ENCODE assay signal across 1 cellular context in genomic region chr20:57450419-57450818, GRCh38.
TF ChIP-seq lines count a peak whose summit lies in the region.

No MANE protein-coding gene starts in this region.

TF ChIP-seq in K562, 482 proteins besides CTCF, POLR2A, EP300 and RAD21 (continued from another document and continues in another):
- TF ChIP-seq CHD1 (IDR thresholded peaks at IDR 0.05; ENCODE audit: low read length) (no peak), SRSF3 (IDR thresholded peaks at IDR 0.05; ENCODE audit: insufficient read depth, low read length) (no peak), ZNF75A (CRISPR knock-in tag; IDR thresholded peaks at IDR 0.05) (no peak), ERF (CRISPR knock-in tag; IDR thresholded peaks at IDR 0.05) (no peak), ETV1 (tag; conservative IDR thresholded peaks at IDR 0.05; ENCODE audit: low read depth) (peak; percentile 84), MYC (IDR thresholded peaks at IDR 0.05; ENCODE audit: low read depth, low read length) (no peak), MYC (CRISPR knock-in tag; IDR thresholded peaks at IDR 0.05; ENCODE audit: borderline replicate concordance, low read depth) (no peak), SP2 (IDR thresholded peaks at IDR 0.05; ENCODE audit: extremely low read depth, low read depth, low read length, poor library complexity, severe bottlenecking) (no peak), NCOR1 (IDR thresholded peaks at IDR 0.05) (peak; percentile 62), ZNF239 (CRISPR knock-in tag; IDR thresholded peaks at IDR 0.05) (no peak), FOXK1 (CRISPR knock-in tag; IDR thresholded peaks at IDR 0.05; ENCODE audit: borderline replicate concordance) (no peak), ADNP (tag; IDR thresholded peaks at IDR 0.05) (no peak), SMARCE1 (IDR thresholded peaks at IDR 0.05) (no peak), SFPQ (IDR thresholded peaks at IDR 0.05; ENCODE audit: low read depth, low read length) (no peak), HES1 (IDR thresholded peaks at IDR 0.05; ENCODE audit: low read depth) (no peak), ZNF140 (CRISPR knock-in tag; IDR thresholded peaks at IDR 0.05) (no peak), NCOA4 (IDR thresholded peaks at IDR 0.05; ENCODE audit: partially characterized antibody) (no peak), PCBP2 (IDR thresholded peaks at IDR 0.05; ENCODE audit: low read depth, low read length, poor library complexity, severe bottlenecking) (no peak), SIN3B (IDR thresholded peaks at IDR 0.05; ENCODE audit: low read depth) (no peak), CREM (IDR thresholded peaks at IDR 0.05; ENCODE audit: low read depth) (peak; percentile 33; the same call in 1 of the 2 replicates), HNRNPLL (IDR thresholded peaks at IDR 0.05; ENCODE audit: low read depth, low read length, poor library complexity, severe bottlenecking) (no peak), ZFP1 (CRISPR knock-in tag; IDR thresholded peaks at IDR 0.05) (no peak), RBM15 (IDR thresholded peaks at IDR 0.05; ENCODE audit: insufficient read depth, low read length) (no peak), ZNF551 (CRISPR knock-in tag; IDR thresholded peaks at IDR 0.05) (no peak), CBFA2T3 (IDR thresholded peaks at IDR 0.05) (peak; percentile 60), MIER1 (IDR thresholded peaks at IDR 0.05; ENCODE audit: low read depth) (no peak), ZBTB1 (CRISPR knock-in tag; IDR thresholded peaks at IDR 0.05; ENCODE audit: borderline replicate concordance, low read depth) (no peak), TAF9B (IDR thresholded peaks at IDR 0.05; ENCODE audit: partially characterized antibody) (no peak), SMAD4 (CRISPR knock-in tag; conservative IDR thresholded peaks at IDR 0.05) (peak; percentile 82), ZNF224 (CRISPR knock-in tag; IDR thresholded peaks at IDR 0.05) (no peak), GATAD2A (IDR thresholded peaks at IDR 0.05) (no peak; the same call in 1 of the 2 replicates), TBL1XR1 (IDR thresholded peaks at IDR 0.05; ENCODE audit: low read length in 2 of 2) (no peak), ILF3 (IDR thresholded peaks at IDR 0.05; ENCODE audit: borderline replicate concordance) (no peak), ZNF507 (tag; conservative IDR thresholded peaks at IDR 0.05) (no peak), CEBPZ (IDR thresholded peaks at IDR 0.05; ENCODE audit: borderline replicate concordance, low read depth, low read length) (no peak), TAF15 (IDR thresholded peaks at IDR 0.05; ENCODE audit: low read depth, low read length) (no peak), SLC30A9 (CRISPR knock-in tag; IDR thresholded peaks at IDR 0.05) (no peak), TRIM24 (IDR thresholded peaks at IDR 0.05) (peak in 1 of 2 experiments; percentile 21; a peak in 1 of 4 replicates), HDAC3 (IDR thresholded peaks at IDR 0.05; ENCODE audit: borderline replicate concordance, partially characterized antibody) (peak; percentile 43), ELK1 (CRISPR knock-in tag; IDR thresholded peaks at IDR 0.05) (no peak), KLF10 (CRISPR knock-in tag; IDR thresholded peaks at IDR 0.05) (no peak), TSHZ1 (CRISPR knock-in tag; IDR thresholded peaks at IDR 0.05) (no peak), NR1H2 (CRISPR knock-in tag; IDR thresholded peaks at IDR 0.05) (no peak), ILK (tag; IDR thresholded peaks at IDR 0.05; ENCODE audit: borderline replicate concordance, low read depth) (no peak), HMG20A (CRISPR knock-in tag; conservative IDR thresholded peaks at IDR 0.05) (no peak), SUPT5H (IDR thresholded peaks at IDR 0.05) (no peak), ZC3H11A (IDR thresholded peaks at IDR 0.05; ENCODE audit: low read depth, low read length) (no peak)
- TF ChIP-seq, protein P1, sequence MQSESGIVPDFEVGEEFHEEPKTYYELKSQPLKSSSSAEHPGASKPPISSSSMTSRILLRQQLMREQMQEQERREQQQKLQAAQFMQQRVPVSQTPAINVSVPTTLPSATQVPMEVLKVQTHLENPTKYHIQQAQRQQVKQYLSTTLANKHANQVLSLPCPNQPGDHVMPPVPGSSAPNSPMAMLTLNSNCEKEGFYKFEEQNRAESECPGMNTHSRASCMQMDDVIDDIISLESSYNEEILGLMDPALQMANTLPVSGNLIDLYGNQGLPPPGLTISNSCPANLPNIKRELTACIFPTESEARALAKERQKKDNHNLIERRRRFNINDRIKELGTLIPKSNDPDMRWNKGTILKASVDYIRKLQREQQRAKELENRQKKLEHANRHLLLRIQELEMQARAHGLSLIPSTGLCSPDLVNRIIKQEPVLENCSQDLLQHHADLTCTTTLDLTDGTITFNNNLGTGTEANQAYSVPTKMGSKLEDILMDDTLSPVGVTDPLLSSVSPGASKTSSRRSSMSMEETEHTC (IDR thresholded peaks at IDR 0.05) = no peak
- TF ChIP-seq, protein P2, sequence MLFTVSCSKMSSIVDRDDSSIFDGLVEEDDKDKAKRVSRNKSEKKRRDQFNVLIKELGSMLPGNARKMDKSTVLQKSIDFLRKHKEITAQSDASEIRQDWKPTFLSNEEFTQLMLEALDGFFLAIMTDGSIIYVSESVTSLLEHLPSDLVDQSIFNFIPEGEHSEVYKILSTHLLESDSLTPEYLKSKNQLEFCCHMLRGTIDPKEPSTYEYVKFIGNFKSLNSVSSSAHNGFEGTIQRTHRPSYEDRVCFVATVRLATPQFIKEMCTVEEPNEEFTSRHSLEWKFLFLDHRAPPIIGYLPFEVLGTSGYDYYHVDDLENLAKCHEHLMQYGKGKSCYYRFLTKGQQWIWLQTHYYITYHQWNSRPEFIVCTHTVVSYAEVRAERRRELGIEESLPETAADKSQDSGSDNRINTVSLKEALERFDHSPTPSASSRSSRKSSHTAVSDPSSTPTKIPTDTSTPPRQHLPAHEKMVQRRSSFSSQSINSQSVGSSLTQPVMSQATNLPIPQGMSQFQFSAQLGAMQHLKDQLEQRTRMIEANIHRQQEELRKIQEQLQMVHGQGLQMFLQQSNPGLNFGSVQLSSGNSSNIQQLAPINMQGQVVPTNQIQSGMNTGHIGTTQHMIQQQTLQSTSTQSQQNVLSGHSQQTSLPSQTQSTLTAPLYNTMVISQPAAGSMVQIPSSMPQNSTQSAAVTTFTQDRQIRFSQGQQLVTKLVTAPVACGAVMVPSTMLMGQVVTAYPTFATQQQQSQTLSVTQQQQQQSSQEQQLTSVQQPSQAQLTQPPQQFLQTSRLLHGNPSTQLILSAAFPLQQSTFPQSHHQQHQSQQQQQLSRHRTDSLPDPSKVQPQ (CRISPR knock-in tag; IDR thresholded peaks at IDR 0.05; ENCODE audit: borderline replicate concordance) = no peak
- TF ChIP-seq, protein P3, sequence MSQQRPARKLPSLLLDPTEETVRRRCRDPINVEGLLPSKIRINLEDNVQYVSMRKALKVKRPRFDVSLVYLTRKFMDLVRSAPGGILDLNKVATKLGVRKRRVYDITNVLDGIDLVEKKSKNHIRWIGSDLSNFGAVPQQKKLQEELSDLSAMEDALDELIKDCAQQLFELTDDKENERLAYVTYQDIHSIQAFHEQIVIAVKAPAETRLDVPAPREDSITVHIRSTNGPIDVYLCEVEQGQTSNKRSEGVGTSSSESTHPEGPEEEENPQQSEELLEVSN (IDR thresholded peaks at IDR 0.05; ENCODE audit: borderline replicate concordance in 1 of 2, extremely low read depth in 1 of 2, insufficient read depth in 1 of 2, insufficient read length in 1 of 2, low read depth in 1 of 2, low read length in 1 of 2, poor library complexity in 1 of 2, severe bottlenecking in 1 of 2) = no peak
- TF ChIP-seq, protein P4, sequence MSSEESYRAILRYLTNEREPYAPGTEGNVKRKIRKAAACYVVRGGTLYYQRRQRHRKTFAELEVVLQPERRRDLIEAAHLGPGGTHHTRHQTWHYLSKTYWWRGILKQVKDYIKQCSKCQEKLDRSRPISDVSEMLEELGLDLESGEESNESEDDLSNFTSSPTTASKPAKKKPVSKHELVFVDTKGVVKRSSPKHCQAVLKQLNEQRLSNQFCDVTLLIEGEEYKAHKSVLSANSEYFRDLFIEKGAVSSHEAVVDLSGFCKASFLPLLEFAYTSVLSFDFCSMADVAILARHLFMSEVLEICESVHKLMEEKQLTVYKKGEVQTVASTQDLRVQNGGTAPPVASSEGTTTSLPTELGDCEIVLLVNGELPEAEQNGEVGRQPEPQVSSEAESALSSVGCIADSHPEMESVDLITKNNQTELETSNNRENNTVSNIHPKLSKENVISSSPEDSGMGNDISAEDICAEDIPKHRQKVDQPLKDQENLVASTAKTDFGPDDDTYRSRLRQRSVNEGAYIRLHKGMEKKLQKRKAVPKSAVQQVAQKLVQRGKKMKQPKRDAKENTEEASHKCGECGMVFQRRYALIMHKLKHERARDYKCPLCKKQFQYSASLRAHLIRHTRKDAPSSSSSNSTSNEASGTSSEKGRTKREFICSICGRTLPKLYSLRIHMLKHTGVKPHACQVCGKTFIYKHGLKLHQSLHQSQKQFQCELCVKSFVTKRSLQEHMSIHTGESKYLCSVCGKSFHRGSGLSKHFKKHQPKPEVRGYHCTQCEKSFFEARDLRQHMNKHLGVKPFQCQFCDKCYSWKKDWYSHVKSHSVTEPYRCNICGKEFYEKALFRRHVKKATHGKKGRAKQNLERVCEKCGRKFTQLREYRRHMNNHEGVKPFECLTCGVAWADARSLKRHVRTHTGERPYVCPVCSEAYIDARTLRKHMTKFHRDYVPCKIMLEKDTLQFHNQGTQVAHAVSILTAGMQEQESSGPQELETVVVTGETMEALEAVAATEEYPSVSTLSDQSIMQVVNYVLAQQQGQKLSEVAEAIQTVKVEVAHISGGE (CRISPR knock-in tag; IDR thresholded peaks at IDR 0.05) = no peak
